In genomic region chr5:56249074-56249473, GRCh38 we compare ENCODE assay signal across 4 cellular contexts. TPM values are rescaled to one million over a fixed set of nuclear protein-coding genes. Genes with fewer than 3 reads are reported as not detected.
"Had no signal": no experiment of that assay in that cellular context is flagged by ENCODE, and none has a peak within 500 bp of the region (broad histone marks: within the 10 kb centered on the region; RNA-seq: fewer than 3 reads in every experiment).

No MANE protein-coding gene starts in this region.

RNA-seq across cellular contexts. Expression of gene ANKRD55, which starts 15.9 kb away (rescaled TPM):
- total RNA-seq: GM23338, H1, H9, HFFc6 had no signal
- polyA plus RNA-seq: GM23338, H1 had no signal
